14 cellular contexts compared by ENCODE assay signal in the genomic region with DNA sequence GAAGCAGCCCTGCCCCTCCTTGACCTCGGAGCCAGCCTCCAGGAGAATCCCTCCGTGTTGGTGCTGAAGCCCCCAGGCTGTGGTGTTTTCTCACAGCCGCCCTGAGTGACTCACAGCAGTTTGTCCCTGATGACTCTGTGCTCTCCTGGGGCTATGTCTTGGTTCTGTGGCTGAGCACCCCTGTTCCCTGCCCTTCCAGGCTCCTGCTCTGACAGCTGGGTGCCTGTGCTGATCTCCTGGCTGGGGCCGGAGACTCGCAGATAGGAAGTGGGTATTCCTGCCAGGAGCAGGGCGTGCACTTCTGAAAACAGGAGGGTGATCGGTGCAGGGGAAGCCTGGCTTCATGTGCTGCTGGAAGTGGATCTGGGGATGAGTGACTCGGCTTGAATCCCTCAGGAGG. TPM values are rescaled to one million over a fixed set of nuclear protein-coding genes. Genes with fewer than 3 reads are reported as not detected.
DNase-seq lines count a peak whose midpoint lies in the region; ATAC-seq, FAIRE-seq and TF ChIP-seq lines count a peak whose summit lies in the region.
"Had no signal": no experiment of that assay in that cellular context is flagged by ENCODE, and none has a peak within 500 bp of the region (broad histone marks: within the 10 kb centered on the region; RNA-seq: fewer than 3 reads in every experiment).

No MANE protein-coding gene starts in this region.

- peaks cover under 1% of the 10 kb centered on the region for H3K27me3 ChIP-seq in bronchial epithelial cell (ENCODE audit: control insufficient read depth, insufficient read depth, low read length)

- DNase-seq in GM03348 (ENCODE audit: low spot score): peak; percentile 37
- peak; percentile 86 for DNase-seq in M059J (ENCODE audit: low read depth)
- DNase-seq in bronchial epithelial cell (ENCODE audit: low read depth): peak; percentile 7
- no peak for DNase-seq in SW 1271 (lab: John Stamatoyannopoulos, UW)
- no peak for DNase-seq in HUDEP-2 (lab: John Stamatoyannopoulos, UW; ENCODE audit: unreplicated experiment in 76 of 76)
- DNase-seq: activated B cell treated with CpG ODN at 0.5 μM for 24 hours; activated CD8-positive, alpha-beta memory T cell treated with anti-CD3 and anti-CD28 coated beads, Interleukin-2, amount 50 U/mL, for 4 hours; activated naive CD4-positive, alpha-beta T cell treated with anti-CD3 and anti-CD28 coated beads for 36 hours; CD8-positive, alpha-beta T cell; NCI-H2081; nucleus accumbens had no signal

- ATAC-seq in GM18498 (IDR thresholded peaks at IDR 0.05; ENCODE audit: unreplicated experiment): no peak
- ATAC-seq: CD8-positive, alpha-beta T cell; esophagus mucosa had no signal

- H3K9me3 ChIP-seq in mesodermal cell (ENCODE audit: control insufficient read depth, low read length): no peaks in the 10 kb centered on the region

- FAIRE-seq in bronchial epithelial cell (lab: Jason Lieb, UNC): no peak

- peak overlapping the region; percentile 71 for H3K27ac ChIP-seq in mesodermal cell (ENCODE audit: low read depth, low read length, severe bottlenecking)

- 72 to 74% methylated on average over 7 to 8 of the region's 8 CpGs for whole genome bisulfite sequencing in mesodermal cell (ENCODE audit: insufficient coverage in 2 of 2), 2 experiments

- H3K4me3 ChIP-seq in bronchial epithelial cell (ENCODE audit: low read depth, low read length) (no peak overlapping the region), mesodermal cell (ENCODE audit: extremely low read depth, insufficient read depth, low read length, poor library complexity, severe bottlenecking) (no peak overlapping the region)

- TF ChIP-seq CTCF in bronchial epithelial cell (IDR thresholded peaks at IDR 0.05; ENCODE audit: insufficient read depth, low read length, severe bottlenecking): no peak

- H3K4me1 ChIP-seq in mesodermal cell (ENCODE audit: control insufficient read depth, insufficient read depth, low read length, poor library complexity, severe bottlenecking): peaks cover 31% of the 10 kb centered on the region

- H3K36me3 ChIP-seq in bronchial epithelial cell (ENCODE audit: control insufficient read depth, insufficient read depth, low read length) (no peaks in the 10 kb centered on the region), mesodermal cell (ENCODE audit: control insufficient read depth, insufficient read depth, low read length) (no peaks in the 10 kb centered on the region)

RNA-seq across cellular contexts. Expression of a gene that starts 34.5 kb away (rescaled TPM):
- total RNA-seq in M059J (2014; rRNA removed; shearing (Covaris generic)): 65.7 and 81.8 TPM in 2 replicates
- total RNA-seq in bronchial epithelial cell: 8.6 and 9.0 TPM in 2 replicates
- 72.3 TPM for polyA plus RNA-seq in mesodermal cell (2013, experiment 1 of 2)
- 59.6 TPM for polyA plus RNA-seq in mesodermal cell (2013, experiment 2 of 2)

Comparison
In these comparisons a context has a peak if more than half of its experiments do, and no peak if none do; other contexts are left out.
1. DNase-seq: peak in GM03348 (single experiment), M059J (single experiment) and bronchial epithelial cell (single experiment); none in SW 1271 (0 of 2) and HUDEP-2 (0 of 76).